ENCODE assay signal across 8 cellular contexts in the genomic region with DNA sequence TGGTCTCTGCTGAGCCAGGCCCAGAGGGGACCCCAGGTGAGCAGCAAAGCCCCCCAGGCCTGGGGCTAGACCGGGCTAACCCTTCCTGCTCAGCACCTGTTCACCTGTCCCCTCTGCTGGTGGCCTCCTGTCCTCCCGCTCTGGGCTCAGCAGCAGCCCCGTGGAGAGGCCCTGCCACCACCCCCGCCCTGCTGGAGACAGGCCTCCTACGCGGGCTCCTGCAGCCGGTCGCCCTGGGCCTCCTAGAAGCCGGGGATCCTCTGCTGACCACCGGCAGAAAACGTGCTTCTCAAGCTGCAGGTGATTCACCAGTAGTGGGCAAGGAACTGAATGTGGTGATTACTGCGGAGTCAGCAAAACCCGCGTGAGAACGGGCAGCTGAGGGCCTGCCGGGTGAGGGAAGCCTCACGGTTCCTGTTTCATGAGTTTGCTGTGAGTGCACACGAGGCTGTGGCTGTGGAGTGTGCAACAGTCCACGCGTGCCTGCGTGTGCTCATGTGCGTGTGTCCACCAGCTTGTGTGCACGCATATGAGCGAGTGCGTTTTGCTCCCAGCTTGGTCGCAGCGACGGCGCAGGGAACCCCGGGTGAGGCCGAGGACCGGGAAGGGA. TPM values are rescaled to one million over a fixed set of nuclear protein-coding genes. Genes with fewer than 3 reads are reported as not detected.
DNase-seq lines count a peak whose midpoint lies in the region; ATAC-seq and TF ChIP-seq lines count a peak whose summit lies in the region.

No MANE protein-coding gene starts in this region.

- no TSS peak for BruUV-seq in A673 (replicated peaks; lab: Mats Ljungman, UMichigan)

- H3K9me3 ChIP-seq in A673 (ENCODE audit: low read depth, low read length, poor library complexity, severe bottlenecking), result no peaks in the 10 kb centered on the region

- no peak for DNase-seq in A673 (ENCODE audit: low spot score)
- DNase-seq in HFF-Myc (ENCODE audit: extremely low read depth, low read depth), result no peak
- peak; percentile 57 for DNase-seq in fibroblast of peridontal ligament (ENCODE audit: extremely low read depth)
- DNase-seq in neural crest cell (ENCODE audit: low read depth, low spot score), result no peak
- no peak for DNase-seq in cerebellar cortex (ENCODE audit: low spot score)

- no peak for ATAC-seq in HG03521 (IDR thresholded peaks at IDR 0.05; ENCODE audit: unreplicated experiment)
- no peak for ATAC-seq in GM19035 (IDR thresholded peaks at IDR 0.05; ENCODE audit: unreplicated experiment)

- no peaks in the 10 kb centered on the region for H3K36me3 Mint-ChIP-seq in neural crest cell (ENCODE audit: low read depth)

- H3K4me1 Mint-ChIP-seq in neural crest cell, result peaks cover 12% of the 10 kb centered on the region

- CTCF ChIA-PET in A673 (lab: Charles Lee), result no interaction called here

- POLR2A ChIA-PET in A673 (lab: Charles Lee; ENCODE audit: low non-redundant PET), result no interaction called here

- H3K27ac ChIP-seq in A673 (ENCODE audit: low read depth, low read length, poor library complexity, severe bottlenecking) (no peak overlapping the region), VCaP (peak overlapping the region; percentile 91)

- TF ChIP-seq CTCF in A673 (conservative IDR thresholded peaks at IDR 0.05; ENCODE audit: low read depth, low read length) (no peak), HFF-Myc (IDR thresholded peaks at IDR 0.05; ENCODE audit: low read depth, low read length, missing control alignments) (no peak), VCaP (conservative IDR thresholded peaks at IDR 0.05) (peak; percentile 31; the same call in 1 of the 2 replicates), neural crest cell (conservative IDR thresholded peaks at IDR 0.05) (no peak)

- H3K27me3 ChIP-seq in A673 (replicated peaks; ENCODE audit: insufficient read depth, low read depth, low read length, poor library complexity), result no peaks in the 10 kb centered on the region

- H3K4me3 Mint-ChIP-seq in neural crest cell, result peak overlapping the region; percentile 71

- no peak overlapping the region for H3K27ac Mint-ChIP-seq in neural crest cell (ENCODE audit: unreplicated experiment)

- no peaks in the 10 kb centered on the region for H3K9me3 Mint-ChIP-seq in neural crest cell

- intact Hi-C loops in A673 (cut with micrococcal nuclease; ENCODE audit: unreplicated experiment), result no loop called here

- no peaks in the 10 kb centered on the region for H3K36me3 ChIP-seq in A673 (ENCODE audit: insufficient read depth, low read length, poor library complexity, severe bottlenecking)

- peak overlapping the region; percentile 48 for H3K4me3 ChIP-seq in A673 (ENCODE audit: low read depth, low read length, poor library complexity, severe bottlenecking)
- H3K4me3 ChIP-seq in HFF-Myc (replicated peaks; ENCODE audit: low read depth, low read length), result peak overlapping the region; percentile 41

- peaks cover 42% of the 10 kb centered on the region for H3K4me1 ChIP-seq in A673 (ENCODE audit: insufficient read depth, low read length, poor library complexity, severe bottlenecking)

- peaks cover 77% of the 10 kb centered on the region for H3K27me3 Mint-ChIP-seq in neural crest cell (ENCODE audit: low read depth)

RNA-seq across cellular contexts. Expression of a gene that starts 0.8 kb away (rescaled TPM):
- 1.4 and 2.8 TPM in 2 replicates for total RNA-seq in A673 (2021)
- not detected in 2 replicates for total RNA-seq in neural crest cell

RNA-seq across cellular contexts. Expression of a gene that starts 15.4 kb away (rescaled TPM):
- not detected in 2 replicates for total RNA-seq in A673 (2021)
- total RNA-seq in neural crest cell, result not detected in 2 replicates

RNA-seq across cellular contexts. Expression of a gene that starts 26.3 kb away (rescaled TPM):
- total RNA-seq in A673 (2021) (0.39 and 1.2 TPM in 2 replicates), neural crest cell (0.20 and 0.23 TPM in 2 replicates)

RNA-seq across cellular contexts. Expression of a gene that starts 38.8 kb away (rescaled TPM):
- total RNA-seq in A673 (2021) (0.52 and 0.58 TPM in 2 replicates), neural crest cell (not detected in 2 replicates)

RNA-seq across cellular contexts. Expression of a gene that starts 59.3 kb away (rescaled TPM):
- total RNA-seq in A673 (2021), result 139 and 150 TPM in 2 replicates
- total RNA-seq in neural crest cell, result 163 and 165 TPM in 2 replicates
